1 cellular context compared by ENCODE assay signal in the genomic region with DNA sequence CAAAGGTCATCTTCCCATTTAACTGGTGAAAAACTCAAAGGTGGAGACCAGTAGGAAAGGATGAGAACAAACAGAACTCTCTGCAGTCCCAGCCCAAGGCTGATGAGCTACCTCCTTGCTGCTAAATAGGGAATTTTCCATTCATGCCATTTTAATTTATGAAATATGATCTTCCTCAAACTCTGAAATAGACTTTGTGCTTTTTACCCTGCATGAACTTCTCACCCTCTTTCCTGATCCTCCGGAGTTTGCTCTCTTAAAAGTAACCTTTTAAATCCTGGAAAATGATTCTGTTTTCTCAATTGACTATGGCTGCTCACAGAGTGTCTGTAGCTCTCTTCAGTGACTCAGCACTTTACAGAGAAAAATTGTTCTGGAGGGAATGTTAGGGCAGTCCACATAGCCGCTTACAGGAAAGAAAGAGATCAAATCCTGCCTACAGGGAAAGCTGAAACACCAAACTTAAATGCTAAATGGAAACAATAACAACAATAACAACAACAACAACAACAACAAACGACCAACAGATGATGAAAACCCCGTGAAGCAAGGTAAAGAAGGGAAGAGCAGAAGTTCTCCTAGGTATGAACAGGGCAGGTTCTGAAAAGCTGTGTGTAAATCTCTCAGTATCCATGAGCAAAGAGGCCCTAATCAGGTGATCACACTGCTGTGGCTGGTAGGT.
TF ChIP-seq lines count a peak whose summit lies in the region.

No MANE protein-coding gene starts in this region.

TF ChIP-seq in HepG2, 621 proteins besides CTCF, POLR2A, EP300 and RAD21 (continued from another document and continues in another):
- TF ChIP-seq ZSCAN9 (CRISPR knock-in tag; IDR thresholded peaks at IDR 0.05; ENCODE audit: borderline replicate concordance) (0 out of 2 replicates have a peak, but pooled peaks have one; percentile 73), MZF1 (CRISPR knock-in tag; IDR thresholded peaks at IDR 0.05; ENCODE audit: borderline replicate concordance) (no peak), ZSCAN31 (CRISPR knock-in tag; IDR thresholded peaks at IDR 0.05; ENCODE audit: low read depth) (no peak), ZNF549 (CRISPR knock-in tag; IDR thresholded peaks at IDR 0.05) (peak; percentile 56; the same call in 1 of the 2 replicates), ZNF550 (CRISPR knock-in tag; IDR thresholded peaks at IDR 0.05; ENCODE audit: borderline replicate concordance) (no peak), CCDC6 (CRISPR knock-in tag; IDR thresholded peaks at IDR 0.05) (peak; percentile 86), KAT8 (CRISPR knock-in tag; IDR thresholded peaks at IDR 0.05) (peak; percentile 82), NKX3-1 (CRISPR knock-in tag; IDR thresholded peaks at IDR 0.05) (peak; percentile 46; the same call in 1 of the 2 replicates), MIER2 (CRISPR knock-in tag; IDR thresholded peaks at IDR 0.05) (no peak), SATB2 (CRISPR knock-in tag; IDR thresholded peaks at IDR 0.05) (0 out of 2 replicates have a peak, but pooled peaks have one; percentile 48), ZNF546 (CRISPR knock-in tag; conservative IDR thresholded peaks at IDR 0.05) (no peak), ZNF382 (CRISPR knock-in tag; IDR thresholded peaks at IDR 0.05; ENCODE audit: borderline replicate concordance) (no peak), U2AF2 (IDR thresholded peaks at IDR 0.05; ENCODE audit: low read depth, low read length) (no peak), AGO2 (optimal IDR thresholded peaks at IDR 0.05; ENCODE audit: low read depth, low read length) (no peak), ZNF30 (CRISPR knock-in tag; IDR thresholded peaks at IDR 0.05) (no peak), ZFAT (CRISPR knock-in tag; conservative IDR thresholded peaks at IDR 0.05) (no peak), HOXA5 (CRISPR knock-in tag; IDR thresholded peaks at IDR 0.05) (peak; percentile 63), ZNF607 (CRISPR knock-in tag; IDR thresholded peaks at IDR 0.05; ENCODE audit: borderline replicate concordance) (no peak), PHF21A (CRISPR knock-in tag; IDR thresholded peaks at IDR 0.05) (peak; percentile 89), SKI (IDR thresholded peaks at IDR 0.05; ENCODE audit: partially characterized antibody) (no peak), ZNF335 (CRISPR knock-in tag; IDR thresholded peaks at IDR 0.05) (no peak), NRL (CRISPR knock-in tag; IDR thresholded peaks at IDR 0.05; ENCODE audit: borderline replicate concordance) (no peak), ZNF207 (IDR thresholded peaks at IDR 0.05; ENCODE audit: borderline replicate concordance) (no peak), CCAR2 (optimal IDR thresholded peaks at IDR 0.05; ENCODE audit: low read depth, low read length) (no peak), CHCHD3 (CRISPR knock-in tag; IDR thresholded peaks at IDR 0.05) (no peak), TBX3 (IDR thresholded peaks at IDR 0.05; ENCODE audit: borderline replicate concordance) (no peak), HCFC1 (IDR thresholded peaks at IDR 0.05; ENCODE audit: low read depth, low read length) (no peak), ERF (CRISPR knock-in tag; IDR thresholded peaks at IDR 0.05) (no peak), ZNF343 (CRISPR knock-in tag; IDR thresholded peaks at IDR 0.05) (no peak), SRY (CRISPR knock-in tag; IDR thresholded peaks at IDR 0.05) (no peak), ARNT2 (CRISPR knock-in tag; IDR thresholded peaks at IDR 0.05; ENCODE audit: low read depth) (peak; percentile 15; the same call in 1 of the 2 replicates), KLF6 (CRISPR knock-in tag; IDR thresholded peaks at IDR 0.05) (no peak; the same call in 1 of the 2 replicates), ZNF256 (CRISPR knock-in tag; conservative IDR thresholded peaks at IDR 0.05) (no peak), AGO1 (IDR thresholded peaks at IDR 0.05; ENCODE audit: low read depth, low read length, poor library complexity, severe bottlenecking) (no peak), ZNF552 (CRISPR knock-in tag; IDR thresholded peaks at IDR 0.05; ENCODE audit: borderline replicate concordance) (no peak), PAWR (CRISPR knock-in tag; IDR thresholded peaks at IDR 0.05; ENCODE audit: borderline replicate concordance) (no peak)
- TF ChIP-seq, protein P1, sequence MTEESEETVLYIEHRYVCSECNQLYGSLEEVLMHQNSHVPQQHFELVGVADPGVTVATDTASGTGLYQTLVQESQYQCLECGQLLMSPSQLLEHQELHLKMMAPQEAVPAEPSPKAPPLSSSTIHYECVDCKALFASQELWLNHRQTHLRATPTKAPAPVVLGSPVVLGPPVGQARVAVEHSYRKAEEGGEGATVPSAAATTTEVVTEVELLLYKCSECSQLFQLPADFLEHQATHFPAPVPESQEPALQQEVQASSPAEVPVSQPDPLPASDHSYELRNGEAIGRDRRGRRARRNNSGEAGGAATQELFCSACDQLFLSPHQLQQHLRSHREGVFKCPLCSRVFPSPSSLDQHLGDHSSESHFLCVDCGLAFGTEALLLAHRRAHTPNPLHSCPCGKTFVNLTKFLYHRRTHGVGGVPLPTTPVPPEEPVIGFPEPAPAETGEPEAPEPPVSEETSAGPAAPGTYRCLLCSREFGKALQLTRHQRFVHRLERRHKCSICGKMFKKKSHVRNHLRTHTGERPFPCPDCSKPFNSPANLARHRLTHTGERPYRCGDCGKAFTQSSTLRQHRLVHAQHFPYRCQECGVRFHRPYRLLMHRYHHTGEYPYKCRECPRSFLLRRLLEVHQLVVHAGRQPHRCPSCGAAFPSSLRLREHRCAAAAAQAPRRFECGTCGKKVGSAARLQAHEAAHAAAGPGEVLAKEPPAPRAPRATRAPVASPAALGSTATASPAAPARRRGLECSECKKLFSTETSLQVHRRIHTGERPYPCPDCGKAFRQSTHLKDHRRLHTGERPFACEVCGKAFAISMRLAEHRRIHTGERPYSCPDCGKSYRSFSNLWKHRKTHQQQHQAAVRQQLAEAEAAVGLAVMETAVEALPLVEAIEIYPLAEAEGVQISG (CRISPR knock-in tag; IDR thresholded peaks at IDR 0.05), result no peak
- TF ChIP-seq, protein P2, sequence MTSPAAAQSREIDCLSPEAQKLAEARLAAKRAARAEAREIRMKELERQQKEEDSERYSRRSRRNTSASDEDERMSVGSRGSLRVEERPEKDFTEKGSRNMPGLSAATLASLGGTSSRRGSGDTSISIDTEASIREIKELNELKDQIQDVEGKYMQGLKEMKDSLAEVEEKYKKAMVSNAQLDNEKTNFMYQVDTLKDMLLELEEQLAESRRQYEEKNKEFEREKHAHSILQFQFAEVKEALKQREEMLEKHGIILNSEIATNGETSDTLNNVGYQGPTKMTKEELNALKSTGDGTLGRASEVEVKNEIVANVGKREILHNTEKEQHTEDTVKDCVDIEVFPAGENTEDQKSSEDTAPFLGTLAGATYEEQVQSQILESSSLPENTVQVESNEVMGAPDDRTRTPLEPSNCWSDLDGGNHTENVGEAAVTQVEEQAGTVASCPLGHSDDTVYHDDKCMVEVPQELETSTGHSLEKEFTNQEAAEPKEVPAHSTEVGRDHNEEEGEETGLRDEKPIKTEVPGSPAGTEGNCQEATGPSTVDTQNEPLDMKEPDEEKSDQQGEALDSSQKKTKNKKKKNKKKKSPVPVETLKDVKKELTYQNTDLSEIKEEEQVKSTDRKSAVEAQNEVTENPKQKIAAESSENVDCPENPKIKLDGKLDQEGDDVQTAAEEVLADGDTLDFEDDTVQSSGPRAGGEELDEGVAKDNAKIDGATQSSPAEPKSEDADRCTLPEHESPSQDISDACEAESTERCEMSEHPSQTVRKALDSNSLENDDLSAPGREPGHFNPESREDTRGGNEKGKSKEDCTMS (CRISPR knock-in tag; conservative IDR thresholded peaks at IDR 0.05), result no peak
- TF ChIP-seq, protein P3, sequence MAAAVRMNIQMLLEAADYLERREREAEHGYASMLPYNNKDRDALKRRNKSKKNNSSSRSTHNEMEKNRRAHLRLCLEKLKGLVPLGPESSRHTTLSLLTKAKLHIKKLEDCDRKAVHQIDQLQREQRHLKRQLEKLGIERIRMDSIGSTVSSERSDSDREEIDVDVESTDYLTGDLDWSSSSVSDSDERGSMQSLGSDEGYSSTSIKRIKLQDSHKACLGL (CRISPR knock-in tag; IDR thresholded peaks at IDR 0.05), result no peak
- TF ChIP-seq, protein P4, sequence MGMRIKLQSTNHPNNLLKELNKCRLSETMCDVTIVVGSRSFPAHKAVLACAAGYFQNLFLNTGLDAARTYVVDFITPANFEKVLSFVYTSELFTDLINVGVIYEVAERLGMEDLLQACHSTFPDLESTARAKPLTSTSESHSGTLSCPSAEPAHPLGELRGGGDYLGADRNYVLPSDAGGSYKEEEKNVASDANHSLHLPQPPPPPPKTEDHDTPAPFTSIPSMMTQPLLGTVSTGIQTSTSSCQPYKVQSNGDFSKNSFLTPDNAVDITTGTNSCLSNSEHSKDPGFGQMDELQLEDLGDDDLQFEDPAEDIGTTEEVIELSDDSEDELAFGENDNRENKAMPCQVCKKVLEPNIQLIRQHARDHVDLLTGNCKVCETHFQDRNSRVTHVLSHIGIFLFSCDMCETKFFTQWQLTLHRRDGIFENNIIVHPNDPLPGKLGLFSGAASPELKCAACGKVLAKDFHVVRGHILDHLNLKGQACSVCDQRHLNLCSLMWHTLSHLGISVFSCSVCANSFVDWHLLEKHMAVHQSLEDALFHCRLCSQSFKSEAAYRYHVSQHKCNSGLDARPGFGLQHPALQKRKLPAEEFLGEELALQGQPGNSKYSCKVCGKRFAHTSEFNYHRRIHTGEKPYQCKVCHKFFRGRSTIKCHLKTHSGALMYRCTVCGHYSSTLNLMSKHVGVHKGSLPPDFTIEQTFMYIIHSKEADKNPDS (CRISPR knock-in tag; IDR thresholded peaks at IDR 0.05), result no peak
- TF ChIP-seq, protein P5, sequence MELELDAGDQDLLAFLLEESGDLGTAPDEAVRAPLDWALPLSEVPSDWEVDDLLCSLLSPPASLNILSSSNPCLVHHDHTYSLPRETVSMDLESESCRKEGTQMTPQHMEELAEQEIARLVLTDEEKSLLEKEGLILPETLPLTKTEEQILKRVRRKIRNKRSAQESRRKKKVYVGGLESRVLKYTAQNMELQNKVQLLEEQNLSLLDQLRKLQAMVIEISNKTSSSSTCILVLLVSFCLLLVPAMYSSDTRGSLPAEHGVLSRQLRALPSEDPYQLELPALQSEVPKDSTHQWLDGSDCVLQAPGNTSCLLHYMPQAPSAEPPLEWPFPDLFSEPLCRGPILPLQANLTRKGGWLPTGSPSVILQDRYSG (CRISPR knock-in tag; IDR thresholded peaks at IDR 0.05), result no peak
- TF ChIP-seq, protein P6, sequence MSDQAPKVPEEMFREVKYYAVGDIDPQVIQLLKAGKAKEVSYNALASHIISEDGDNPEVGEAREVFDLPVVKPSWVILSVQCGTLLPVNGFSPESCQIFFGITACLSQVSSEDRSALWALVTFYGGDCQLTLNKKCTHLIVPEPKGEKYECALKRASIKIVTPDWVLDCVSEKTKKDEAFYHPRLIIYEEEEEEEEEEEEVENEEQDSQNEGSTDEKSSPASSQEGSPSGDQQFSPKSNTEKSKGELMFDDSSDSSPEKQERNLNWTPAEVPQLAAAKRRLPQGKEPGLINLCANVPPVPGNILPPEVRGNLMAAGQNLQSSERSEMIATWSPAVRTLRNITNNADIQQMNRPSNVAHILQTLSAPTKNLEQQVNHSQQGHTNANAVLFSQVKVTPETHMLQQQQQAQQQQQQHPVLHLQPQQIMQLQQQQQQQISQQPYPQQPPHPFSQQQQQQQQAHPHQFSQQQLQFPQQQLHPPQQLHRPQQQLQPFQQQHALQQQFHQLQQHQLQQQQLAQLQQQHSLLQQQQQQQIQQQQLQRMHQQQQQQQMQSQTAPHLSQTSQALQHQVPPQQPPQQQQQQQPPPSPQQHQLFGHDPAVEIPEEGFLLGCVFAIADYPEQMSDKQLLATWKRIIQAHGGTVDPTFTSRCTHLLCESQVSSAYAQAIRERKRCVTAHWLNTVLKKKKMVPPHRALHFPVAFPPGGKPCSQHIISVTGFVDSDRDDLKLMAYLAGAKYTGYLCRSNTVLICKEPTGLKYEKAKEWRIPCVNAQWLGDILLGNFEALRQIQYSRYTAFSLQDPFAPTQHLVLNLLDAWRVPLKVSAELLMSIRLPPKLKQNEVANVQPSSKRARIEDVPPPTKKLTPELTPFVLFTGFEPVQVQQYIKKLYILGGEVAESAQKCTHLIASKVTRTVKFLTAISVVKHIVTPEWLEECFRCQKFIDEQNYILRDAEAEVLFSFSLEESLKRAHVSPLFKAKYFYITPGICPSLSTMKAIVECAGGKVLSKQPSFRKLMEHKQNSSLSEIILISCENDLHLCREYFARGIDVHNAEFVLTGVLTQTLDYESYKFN (CRISPR knock-in tag; conservative IDR thresholded peaks at IDR 0.05), result peak; percentile 86
- TF ChIP-seq, protein P7, sequence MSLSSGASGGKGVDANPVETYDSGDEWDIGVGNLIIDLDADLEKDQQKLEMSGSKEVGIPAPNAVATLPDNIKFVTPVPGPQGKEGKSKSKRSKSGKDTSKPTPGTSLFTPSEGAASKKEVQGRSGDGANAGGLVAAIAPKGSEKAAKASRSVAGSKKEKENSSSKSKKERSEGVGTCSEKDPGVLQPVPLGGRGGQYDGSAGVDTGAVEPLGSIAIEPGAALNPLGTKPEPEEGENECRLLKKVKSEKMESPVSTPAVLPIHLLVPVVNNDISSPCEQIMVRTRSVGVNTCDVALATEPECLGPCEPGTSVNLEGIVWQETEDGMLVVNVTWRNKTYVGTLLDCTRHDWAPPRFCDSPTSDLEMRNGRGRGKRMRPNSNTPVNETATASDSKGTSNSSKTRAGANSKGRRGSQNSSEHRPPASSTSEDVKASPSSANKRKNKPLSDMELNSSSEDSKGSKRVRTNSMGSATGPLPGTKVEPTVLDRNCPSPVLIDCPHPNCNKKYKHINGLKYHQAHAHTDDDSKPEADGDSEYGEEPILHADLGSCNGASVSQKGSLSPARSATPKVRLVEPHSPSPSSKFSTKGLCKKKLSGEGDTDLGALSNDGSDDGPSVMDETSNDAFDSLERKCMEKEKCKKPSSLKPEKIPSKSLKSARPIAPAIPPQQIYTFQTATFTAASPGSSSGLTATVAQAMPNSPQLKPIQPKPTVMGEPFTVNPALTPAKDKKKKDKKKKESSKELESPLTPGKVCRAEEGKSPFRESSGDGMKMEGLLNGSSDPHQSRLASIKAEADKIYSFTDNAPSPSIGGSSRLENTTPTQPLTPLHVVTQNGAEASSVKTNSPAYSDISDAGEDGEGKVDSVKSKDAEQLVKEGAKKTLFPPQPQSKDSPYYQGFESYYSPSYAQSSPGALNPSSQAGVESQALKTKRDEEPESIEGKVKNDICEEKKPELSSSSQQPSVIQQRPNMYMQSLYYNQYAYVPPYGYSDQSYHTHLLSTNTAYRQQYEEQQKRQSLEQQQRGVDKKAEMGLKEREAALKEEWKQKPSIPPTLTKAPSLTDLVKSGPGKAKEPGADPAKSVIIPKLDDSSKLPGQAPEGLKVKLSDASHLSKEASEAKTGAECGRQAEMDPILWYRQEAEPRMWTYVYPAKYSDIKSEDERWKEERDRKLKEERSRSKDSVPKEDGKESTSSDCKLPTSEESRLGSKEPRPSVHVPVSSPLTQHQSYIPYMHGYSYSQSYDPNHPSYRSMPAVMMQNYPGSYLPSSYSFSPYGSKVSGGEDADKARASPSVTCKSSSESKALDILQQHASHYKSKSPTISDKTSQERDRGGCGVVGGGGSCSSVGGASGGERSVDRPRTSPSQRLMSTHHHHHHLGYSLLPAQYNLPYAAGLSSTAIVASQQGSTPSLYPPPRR (CRISPR knock-in tag; IDR thresholded peaks at IDR 0.05; ENCODE audit: borderline replicate concordance), result no peak
- TF ChIP-seq, protein P8, sequence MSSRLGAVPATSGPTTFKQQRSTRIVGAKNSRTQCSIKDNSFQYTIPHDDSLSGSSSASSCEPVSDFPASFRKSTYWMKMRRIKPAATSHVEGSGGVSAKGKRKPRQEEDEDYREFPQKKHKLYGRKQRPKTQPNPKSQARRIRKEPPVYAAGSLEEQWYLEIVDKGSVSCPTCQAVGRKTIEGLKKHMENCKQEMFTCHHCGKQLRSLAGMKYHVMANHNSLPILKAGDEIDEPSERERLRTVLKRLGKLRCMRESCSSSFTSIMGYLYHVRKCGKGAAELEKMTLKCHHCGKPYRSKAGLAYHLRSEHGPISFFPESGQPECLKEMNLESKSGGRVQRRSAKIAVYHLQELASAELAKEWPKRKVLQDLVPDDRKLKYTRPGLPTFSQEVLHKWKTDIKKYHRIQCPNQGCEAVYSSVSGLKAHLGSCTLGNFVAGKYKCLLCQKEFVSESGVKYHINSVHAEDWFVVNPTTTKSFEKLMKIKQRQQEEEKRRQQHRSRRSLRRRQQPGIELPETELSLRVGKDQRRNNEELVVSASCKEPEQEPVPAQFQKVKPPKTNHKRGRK (CRISPR knock-in tag; IDR thresholded peaks at IDR 0.05), result no peak
